ENCODE assay signal across 9 cellular contexts in genomic region chr18:24488824-24489493, GRCh38. TPM values are rescaled to one million over a fixed set of nuclear protein-coding genes. Genes with fewer than 3 reads are reported as not detected.
DNase-seq lines count a peak whose midpoint lies in the region; ATAC-seq, FAIRE-seq and TF ChIP-seq lines count a peak whose summit lies in the region.
"Had no signal": no experiment of that assay in that cellular context is flagged by ENCODE, and none has a peak within 500 bp of the region (broad histone marks: within the 10 kb centered on the region; RNA-seq: fewer than 3 reads in every experiment).

No MANE protein-coding gene starts in this region.

- CTCF ChIA-PET in Panc1 (lab: Charles Lee): interaction anchor here (0.5 to 1.7 kb wide), 14 partner anchors 24 to 430 kb away, joined by 3 to 13 read pairs (median 4); partner anchors contain the start of gene HRH4

- TF ChIP-seq CTCF in D721Med (IDR thresholded peaks at IDR 0.05; ENCODE audit: insufficient read depth, missing control alignments) (peak; percentile 78), Panc1 (IDR thresholded peaks at IDR 0.05) (peak; percentile 82), endodermal cell (conservative IDR thresholded peaks at IDR 0.05) (peak; percentile 83)

- H3K27ac Mint-ChIP-seq in endodermal cell: no peak overlapping the region
- no peak overlapping the region for H3K27ac Mint-ChIP-seq in activated T-helper 1 cell treated with anti-CD3 and anti-CD28 coated beads, Interleukin-12 subunit alpha, Interleukin-12 subunit beta, Interleukin-2, Interleukin-4 antibody, amounts not matched to agents 30 ng/mL and 10 ng/mL and 1 ng/mL, durations not matched to agents 14 hours and 24 hours and 36 hours

- no peak overlapping the region for H3K27ac ChIP-seq in Panc1 (ENCODE audit: low read length)
- H3K27ac ChIP-seq in endodermal cell (ENCODE audit: low read depth, low read length): no peak overlapping the region

- POLR2A ChIA-PET in Panc1 (lab: Charles Lee): interaction anchor here (0.5 kb wide), 1 partner anchor 349 kb away, joined by 5 read pairs; no protein-coding TSS in a partner anchor

- in situ Hi-C loops in Panc1 (cut with HindIII; ENCODE audit: low pct_unique_long_range_greater_than_20kb, low sequenced_read_pairs): no loop called here

- DNase-seq in D721Med (ENCODE audit: insufficient read length, low spot score) (peak; percentile 34), HPDE6-E6E7 (ENCODE audit: extremely low spot score) (peak; percentile 29), Panc1 (ENCODE audit: low read depth, low spot score) (peak; percentile 22), endodermal cell (no peak), myocyte (ENCODE audit: low read depth) (peak; percentile 64)
- no peak for DNase-seq in activated T-helper 1 cell treated with anti-CD3 and anti-CD28 coated beads, Interleukin-12 subunit alpha, Interleukin-12 subunit beta, Interleukin-2, Interleukin-4 antibody, amounts not matched to agents 30 ng/mL and 10 ng/mL and 1 ng/mL, durations not matched to agents 14 hours and 24 hours and 36 hours (ENCODE audit: low spot score)
- no peak for DNase-seq in activated CD4-positive, alpha-beta T cell treated with anti-CD3 and anti-CD28 coated beads for 4 hours
- DNase-seq: right cardiac atrium had no signal

- no peak overlapping the region for H3K9ac ChIP-seq in endodermal cell (ENCODE audit: extremely low read depth, low read length, poor library complexity, severe bottlenecking)

- H3K36me3 Mint-ChIP-seq in endodermal cell (ENCODE audit: low read depth): no peaks in the 10 kb centered on the region
- no peaks in the 10 kb centered on the region for H3K36me3 Mint-ChIP-seq in activated T-helper 1 cell treated with anti-CD3 and anti-CD28 coated beads, Interleukin-12 subunit alpha, Interleukin-12 subunit beta, Interleukin-2, Interleukin-4 antibody, amounts not matched to agents 30 ng/mL and 10 ng/mL and 1 ng/mL, durations not matched to agents 14 hours and 24 hours and 36 hours (ENCODE audit: low read depth)

- H3K4me3 ChIP-seq in Panc1 (ENCODE audit: low read depth in 2 of 2, low read length in 2 of 2) (no peak overlapping the region), endodermal cell (ENCODE audit: low read length) (no peak overlapping the region)

- ATAC-seq in Panc1 (peak; percentile 47; the same call in 1 of the 2 replicates), GM21576 (IDR thresholded peaks at IDR 0.05; ENCODE audit: unreplicated experiment) (no peak)

- H3K27me3 Mint-ChIP-seq in endodermal cell (ENCODE audit: insufficient read depth): no peaks in the 10 kb centered on the region
- peaks cover 9% of the 10 kb centered on the region for H3K27me3 Mint-ChIP-seq in activated T-helper 1 cell treated with anti-CD3 and anti-CD28 coated beads, Interleukin-12 subunit alpha, Interleukin-12 subunit beta, Interleukin-2, Interleukin-4 antibody, amounts not matched to agents 30 ng/mL and 10 ng/mL and 1 ng/mL, durations not matched to agents 14 hours and 24 hours and 36 hours (ENCODE audit: insufficient read depth)

- peak; percentile 88 for FAIRE-seq in D721Med (lab: Jason Lieb, UNC)

- no TSS peak for BruUV-seq in Panc1 (replicated peaks; lab: Mats Ljungman, UMichigan)

- H3K4me1 ChIP-seq in Panc1 (ENCODE audit: control insufficient read depth, insufficient read depth, low read length): no peaks in the 10 kb centered on the region
- no peaks in the 10 kb centered on the region for H3K4me1 ChIP-seq in endodermal cell (ENCODE audit: control insufficient read depth, insufficient read depth, low read length)

- no peaks in the 10 kb centered on the region for H3K9me3 Mint-ChIP-seq in endodermal cell
- H3K9me3 Mint-ChIP-seq in activated T-helper 1 cell treated with anti-CD3 and anti-CD28 coated beads, Interleukin-12 subunit alpha, Interleukin-12 subunit beta, Interleukin-2, Interleukin-4 antibody, amounts not matched to agents 30 ng/mL and 10 ng/mL and 1 ng/mL, durations not matched to agents 14 hours and 24 hours and 36 hours: no peaks in the 10 kb centered on the region

- peaks cover 5% of the 10 kb centered on the region; the same call in 1 of the 2 replicates for H3K27me3 ChIP-seq in Panc1 (ENCODE audit: control insufficient read depth, insufficient read depth, low read length)
- no peaks in the 10 kb centered on the region for H3K27me3 ChIP-seq in endodermal cell (ENCODE audit: control insufficient read depth, insufficient read depth, low read length, poor library complexity, severe bottlenecking)

- intact Hi-C loops in Panc1 (cut with micrococcal nuclease; ENCODE audit: unreplicated experiment): no loop called here
- intact Hi-C loops in activated T-helper 1 cell treated with anti-CD3 and anti-CD28 coated beads, Interleukin-12 subunit alpha, Interleukin-12 subunit beta, Interleukin-2, Interleukin-4 antibody, amounts not matched to agents 30 ng/mL and 10 ng/mL and 1 ng/mL, durations not matched to agents 14 hours and 24 hours and 36 hours (cut with micrococcal nuclease): loop anchor here (1.0 to 5.0 kb wide), 3 partner anchors 57 to 312 kb away; no protein-coding TSS in a partner anchor

- no peak overlapping the region for H3K4me3 Mint-ChIP-seq in endodermal cell
- no peak overlapping the region for H3K4me3 Mint-ChIP-seq in activated T-helper 1 cell treated with anti-CD3 and anti-CD28 coated beads, Interleukin-12 subunit alpha, Interleukin-12 subunit beta, Interleukin-2, Interleukin-4 antibody, amounts not matched to agents 30 ng/mL and 10 ng/mL and 1 ng/mL, durations not matched to agents 14 hours and 24 hours and 36 hours

- H3K9me3 ChIP-seq in Panc1 (ENCODE audit: control insufficient read depth, insufficient read depth, low read depth, low read length) (no peaks in the 10 kb centered on the region), endodermal cell (ENCODE audit: control insufficient read depth, low read length) (peaks cover 5% of the 10 kb centered on the region)

- peaks cover 3% of the 10 kb centered on the region for H3K4me1 Mint-ChIP-seq in endodermal cell
- H3K4me1 Mint-ChIP-seq in activated T-helper 1 cell treated with anti-CD3 and anti-CD28 coated beads, Interleukin-12 subunit alpha, Interleukin-12 subunit beta, Interleukin-2, Interleukin-4 antibody, amounts not matched to agents 30 ng/mL and 10 ng/mL and 1 ng/mL, durations not matched to agents 14 hours and 24 hours and 36 hours (ENCODE audit: low read depth): peaks cover 13% of the 10 kb centered on the region

- H3K36me3 ChIP-seq in Panc1 (ENCODE audit: control insufficient read depth, insufficient read depth, low read length) (no peaks in the 10 kb centered on the region), endodermal cell (ENCODE audit: control insufficient read depth, insufficient read depth, low read length) (no peaks in the 10 kb centered on the region)

- WGBS in endodermal cell (ENCODE audit: insufficient coverage in 1 of 2, insufficient read length in 1 of 2), 2 experiments: 73 to 80% methylated on average over 1 to 5 of the region's 7 CpGs

RNA-seq across cellular contexts. Expression of gene HRH4, which starts 28.5 kb away (rescaled TPM):
- total RNA-seq in Panc1 (2021; ENCODE audit: unreplicated experiment): not detected
- not detected for polyA plus RNA-seq in Panc1 (2012; ENCODE audit: insufficient read length)
- total RNA-seq in endodermal cell: under 1 TPM in 1 of 2 donors, not detected in 1; 0.20 TPM
- polyA plus RNA-seq in endodermal cell (2013, experiment 1 of 2): 0.07 TPM
- not detected for polyA plus RNA-seq in endodermal cell (2013, experiment 2 of 2)
- 0.13 and 0.21 TPM in 2 replicates for total RNA-seq in myocyte
- polyA plus RNA-seq in myocyte (2012): 0.05 TPM
- 1.7 and 1.9 TPM in 2 replicates for total RNA-seq in activated T-helper 1 cell treated with anti-CD3 and anti-CD28 coated beads, Interleukin-12 subunit alpha, Interleukin-12 subunit beta, Interleukin-2, Interleukin-4 antibody, amounts not matched to agents 30 ng/mL and 10 ng/mL and 1 ng/mL, durations not matched to agents 14 hours and 24 hours and 36 hours
- total RNA-seq: right cardiac atrium had no signal
- polyA plus RNA-seq: right cardiac atrium had no signal

Comparison
In these comparisons a context has a peak if more than half of its experiments do, and no peak if none do; other contexts are left out.
1. DNase-seq: peak in D721Med (single experiment), HPDE6-E6E7 (single experiment), Panc1 (single experiment) and myocyte (single experiment); none in endodermal cell (single experiment), activated T-helper 1 cell treated with anti-CD3 and anti-CD28 coated beads, Interleukin-12 subunit alpha, Interleukin-12 subunit beta, Interleukin-2, Interleukin-4 antibody, amounts not matched to agents 30 ng/mL and 10 ng/mL and 1 ng/mL, durations not matched to agents 14 hours and 24 hours and 36 hours (single experiment) and activated CD4-positive, alpha-beta T cell treated with anti-CD3 and anti-CD28 coated beads for 4 hours (0 of 2).
2. Peak in every context shown above with its lines, with median percentiles within 50 percentile points of each other: CTCF ChIP-seq.